20 cellular contexts compared by ENCODE assay signal in genomic region chr11:82936261-82936660, GRCh38. TPM values are rescaled to one million over a fixed set of nuclear protein-coding genes. Genes with fewer than 3 reads are reported as not detected.
DNase-seq lines count a peak whose midpoint lies in the region; ATAC-seq and TF ChIP-seq lines count a peak whose summit lies in the region.
"Had no signal": no experiment of that assay in that cellular context is flagged by ENCODE, and none has a peak within 500 bp of the region (broad histone marks: within the 10 kb centered on the region; RNA-seq: fewer than 3 reads in every experiment).

No MANE protein-coding gene starts in this region.

- H3K4me3 ChIP-seq in GM23248 (no peak overlapping the region), brain microvascular endothelial cell (ENCODE audit: low read depth, low read length) (no peak overlapping the region)
- H3K4me3 ChIP-seq: BLaER1, GM12878, K562, PC-9 had no signal

- peak overlapping the region; percentile 18 for H3K4me2 ChIP-seq in GM23248 (ENCODE audit: unreplicated experiment)
- H3K4me2 ChIP-seq: BLaER1, PC-9 had no signal

- no peak overlapping the region for H3K9ac ChIP-seq in GM23248
- H3K9ac ChIP-seq: BLaER1 had no signal

- peak; percentile 59 for ATAC-seq in esophagus mucosa
- no peak for ATAC-seq in GM21723 (IDR thresholded peaks at IDR 0.05; ENCODE audit: unreplicated experiment)
- ATAC-seq: GM12878, K562 had no signal

- TF ChIP-seq CTCF in brain microvascular endothelial cell (IDR thresholded peaks at IDR 0.05; ENCODE audit: low read depth, low read length, missing control alignments), result no peak

- H3K79me2 ChIP-seq in GM23248 (ENCODE audit: insufficient read depth), result no peaks in the 10 kb centered on the region

- in situ Hi-C loops in GM23248 (cut with MboI) (no loop called here), brain microvascular endothelial cell (cut with HindIII; ENCODE audit: low pct_ligation_motif_present, low sequenced_read_pairs) (no loop called here)

- H3F3A ChIP-seq in GM23248 (ENCODE audit: insufficient read depth), result no peaks in the 10 kb centered on the region

- H3K36me3 ChIP-seq in GM23248 (ENCODE audit: low read depth) (no peaks in the 10 kb centered on the region), brain microvascular endothelial cell (replicated peaks) (no peaks in the 10 kb centered on the region)

- H3K27me3 ChIP-seq in GM23248 (replicated peaks; ENCODE audit: insufficient read depth) (no peaks in the 10 kb centered on the region), brain microvascular endothelial cell (replicated peaks) (no peaks in the 10 kb centered on the region)
- H3K27me3 ChIP-seq: BLaER1 had no signal

- 0 out of 2 replicates have a peak overlapping the region, but pooled peaks have one; percentile 2 for H3K27ac ChIP-seq in GM23248
- H3K27ac ChIP-seq in brain microvascular endothelial cell, result peak overlapping the region; percentile 31
- H3K27ac ChIP-seq: BLaER1, PC-9 had no signal

- 0 out of 2 replicates have a peak overlapping the region, but pooled peaks have one; percentile 16 for H2AFZ ChIP-seq in GM23248
- H2AFZ ChIP-seq: PC-9 had no signal

- 96% methylated on average over 3 of the region's 3 CpGs for WGBS in GM23248 (ENCODE audit: low coverage in 1 of 2, low lambda C conversion rate in 2 of 2, missing lambda C conversion rate in 2 of 2), 2 experiments

- peaks cover 6% of the 10 kb centered on the region for H3K4me1 ChIP-seq in GM23248 (ENCODE audit: insufficient read depth)
- H3K4me1 ChIP-seq: BLaER1 had no signal

- peak; percentile 47 for DNase-seq in GM23248
- peak; percentile 40 for DNase-seq in brain microvascular endothelial cell
- DNase-seq in iris pigment epithelial cell (ENCODE audit: low read depth), result peak; percentile 77
- no peak for DNase-seq in SIG-M5 (lab: John Stamatoyannopoulos, UW)
- no peak for DNase-seq in NOMO-1 treated with dmso at 0.1 percent for 144 hours (lab: John Stamatoyannopoulos, UW; ENCODE audit: unreplicated experiment)
- DNase-seq in EL, result no peak
- DNase-seq: 8988T, DND-41, GDM1, GOT3, NCI-H1436, NCI-H2029, NCI-H510A, NCI-H774, PC-9 had no signal

- H3K9me3 ChIP-seq in GM23248 (ENCODE audit: low read depth), result no peaks in the 10 kb centered on the region
- H3K9me3 ChIP-seq: BLaER1 had no signal

- no peaks in the 10 kb centered on the region for H3K9me2 ChIP-seq in GM23248 (ENCODE audit: insufficient read depth)

- no peaks in the 10 kb centered on the region for H4K20me1 ChIP-seq in GM23248 (ENCODE audit: insufficient read depth)
- H4K20me1 ChIP-seq: BLaER1 had no signal

RNA-seq across cellular contexts. Expression of gene DDIAS, which starts 34.7 kb away (rescaled TPM):
- total RNA-seq in GM23248 (2014; rRNA removed; shearing (Covaris generic)), result 5.4 and 7.6 TPM in 2 replicates
- 4.5 and 5.0 TPM in 2 replicates for polyA plus RNA-seq in GM23248 (2016; fragmentation: Nextera tagmentation; extraction: Ambion mirVana)
- 8.9 TPM for total RNA-seq in esophagus mucosa

RNA-seq across cellular contexts. Expression of gene PRCP, which starts 36.0 kb away (rescaled TPM):
- 66.3 and 84.1 TPM in 2 replicates for total RNA-seq in GM23248 (2014; rRNA removed; shearing (Covaris generic))
- polyA plus RNA-seq in GM23248 (2016; fragmentation: Nextera tagmentation; extraction: Ambion mirVana), result 85.7 and 90.1 TPM in 2 replicates
- 48.5 TPM for total RNA-seq in esophagus mucosa

Comparison
In these comparisons a context has a peak if more than half of its experiments do, and no peak if none do; other contexts are left out.
1. DNase-seq: peak in GM23248 (single experiment), brain microvascular endothelial cell (single experiment) and iris pigment epithelial cell (single experiment); none in SIG-M5 (single experiment), NOMO-1 treated with dmso at 0.1 percent for 144 hours (single experiment) and EL (single experiment).